9 cellular contexts compared by ENCODE assay signal in genomic region chr6:26501482-26501986, GRCh38. TPM values are rescaled to one million over a fixed set of nuclear protein-coding genes. Genes with fewer than 3 reads are reported as not detected.
DNase-seq lines count a peak whose midpoint lies in the region; ATAC-seq and TF ChIP-seq lines count a peak whose summit lies in the region.
"Had no signal": no experiment of that assay in that cellular context is flagged by ENCODE, and none has a peak within 500 bp of the region (broad histone marks: within the 10 kb centered on the region; RNA-seq: fewer than 3 reads in every experiment).

No MANE protein-coding gene starts in this region.

- H3K9me2 ChIP-seq in OCI-LY7 (ENCODE audit: insufficient read depth, low read length) = no peaks in the 10 kb centered on the region

- peak overlapping the region; percentile 98 for H3K27ac ChIP-seq in OCI-LY7 (ENCODE audit: low read depth, low read length, poor library complexity, severe bottlenecking)

- CTCF ChIA-PET in Caco-2 (lab: Charles Lee) = interaction anchor here (0.6 kb wide), 1 partner anchor 593 kb away, joined by 3 read pairs; no protein-coding TSS in a partner anchor
- CTCF ChIA-PET in OCI-LY7 (lab: Charles Lee; ENCODE audit: unreplicated experiment) = interaction anchor here (1.0 to 1.1 kb wide), 2 partner anchors 16 to 19 kb away, joined by 3 to 4 read pairs; no protein-coding TSS in a partner anchor

- no peak overlapping the region for H3K9ac ChIP-seq in adipocyte (ENCODE audit: low read length)

- H3K4me3 Mint-ChIP-seq in Caco-2 (ENCODE audit: unreplicated experiment) = peak overlapping the region; percentile 88

- H3K9me3 ChIP-seq in Caco-2 = no peaks in the 10 kb centered on the region
- peaks cover 4% of the 10 kb centered on the region; the same call in 1 of the 2 replicates for H3K9me3 ChIP-seq in OCI-LY7 (ENCODE audit: low read length)
- H3K9me3 ChIP-seq in adipocyte (ENCODE audit: control insufficient read depth, low read length) = no peaks in the 10 kb centered on the region

- intact Hi-C loops in Caco-2 (cut with micrococcal nuclease; ENCODE audit: unreplicated experiment) = no loop called here
- intact Hi-C loops in OCI-LY7 (cut with micrococcal nuclease; ENCODE audit: unreplicated experiment) = no loop called here

- TSS peak; percentile 19 for BruUV-seq in Caco-2 (replicated peaks; lab: Mats Ljungman, UMichigan)
- TSS peak; percentile 96 for BruUV-seq in OCI-LY7 (replicated peaks; lab: Mats Ljungman, UMichigan)

- H3K36me3 ChIP-seq in Caco-2 (ENCODE audit: control insufficient read depth, insufficient read depth, low read length) = no peaks in the 10 kb centered on the region
- no peaks in the 10 kb centered on the region for H3K36me3 ChIP-seq in OCI-LY7 (ENCODE audit: insufficient read depth, low read length)
- no peaks in the 10 kb centered on the region for H3K36me3 ChIP-seq in adipocyte (ENCODE audit: control insufficient read depth, insufficient read depth, low read length, severe bottlenecking)

- H3K36me3 Mint-ChIP-seq in Caco-2 (ENCODE audit: insufficient read depth, unreplicated experiment) = peaks cover 6% of the 10 kb centered on the region

- H3K9me3 Mint-ChIP-seq in Caco-2 (ENCODE audit: unreplicated experiment) = no peaks in the 10 kb centered on the region

- H3K4me3 ChIP-seq in Caco-2 (ENCODE audit: low read depth, low read length) (peak overlapping the region; percentile 38), OCI-LY7 (ENCODE audit: low read depth, low read length, poor library complexity, severe bottlenecking) (peak overlapping the region; percentile 53), adipocyte (ENCODE audit: low read length) (peak overlapping the region; percentile 72)

- H4K20me1 ChIP-seq in OCI-LY7 (ENCODE audit: insufficient read depth, low read length) = no peaks in the 10 kb centered on the region

- no peak for ATAC-seq in HG03457 (IDR thresholded peaks at IDR 0.05; ENCODE audit: unreplicated experiment)

- peak; percentile 40 to 48 for DNase-seq in Caco-2
- DNase-seq in OCI-LY7 (ENCODE audit: low spot score) = no peak
- DNase-seq in adipocyte (ENCODE audit: low read depth) = peak; percentile 36
- DNase-seq in iPS-NIHi11 (ENCODE audit: low spot score) = peak; percentile 44
- peak; percentile 26 for DNase-seq in stimulated activated CD4-positive, alpha-beta T cell treated with anti-CD3 and anti-CD28 coated beads, Interleukin-12 subunit alpha, Interleukin-12 subunit beta, amount 100 ng/mL, for 4 hours
- no peak for DNase-seq in SKM-1 treated with dmso at 0.1 percent for 144 hours (lab: John Stamatoyannopoulos, UW; ENCODE audit: unreplicated experiment)
- no peak for DNase-seq in glomerular visceral epithelial cell (ENCODE audit: extremely low spot score)

- H3K4me1 ChIP-seq in Caco-2 (peaks cover 28% of the 10 kb centered on the region), OCI-LY7 (ENCODE audit: insufficient read depth, low read length, poor library complexity, severe bottlenecking) (peaks cover 68% of the 10 kb centered on the region), adipocyte (ENCODE audit: control insufficient read depth, insufficient read depth, low read length) (peaks cover 5% of the 10 kb centered on the region)

- TF ChIP-seq CTCF in Caco-2 (IDR thresholded peaks at IDR 0.05; ENCODE audit: insufficient read depth in 1 of 2, low read depth in 1 of 2, low read length in 1 of 2, severe bottlenecking in 1 of 2, unreplicated experiment in 1 of 2) (no peak), OCI-LY7 (conservative IDR thresholded peaks at IDR 0.05; ENCODE audit: low read length) (no peak)

- peak overlapping the region; percentile 57 for H2AFZ ChIP-seq in OCI-LY7 (ENCODE audit: low read length)

- POLR2A ChIA-PET in Caco-2 (lab: Charles Lee) = interaction anchor here (1.0 to 1.5 kb wide), 3 partner anchors 27 to 179 kb away, joined by 4 to 6 read pairs (median 5); partner anchors contain the start of gene HMGN4
- POLR2A ChIA-PET in OCI-LY7 (lab: Charles Lee) = interaction anchor here (0.7 to 5.0 kb wide), 11 partner anchors 11 to 343 kb away, joined by 3 to 32 read pairs (median 17); partner anchors contain the start of gene HMGN4

- no peaks in the 10 kb centered on the region for H3K79me2 ChIP-seq in OCI-LY7 (ENCODE audit: insufficient read depth, low read depth, low read length)

- H3K27me3 ChIP-seq in Caco-2 (replicated peaks; ENCODE audit: control insufficient read depth, insufficient read depth, low read length) = no peaks in the 10 kb centered on the region
- peaks cover 26% of the 10 kb centered on the region for H3K27me3 ChIP-seq in adipocyte (replicated peaks; ENCODE audit: control insufficient read depth, insufficient read depth, low read length)

- H3K4me1 Mint-ChIP-seq in Caco-2 (ENCODE audit: low read depth, unreplicated experiment) = peaks cover 30% of the 10 kb centered on the region

- H3K4me2 ChIP-seq in OCI-LY7 (ENCODE audit: low read length) = peak overlapping the region; percentile 88

- peak overlapping the region; percentile 82 for H3K27ac Mint-ChIP-seq in Caco-2 (ENCODE audit: unreplicated experiment)

- no peaks in the 10 kb centered on the region for H3K27me3 Mint-ChIP-seq in Caco-2 (ENCODE audit: insufficient read depth, unreplicated experiment)

RNA-seq across cellular contexts. Expression of gene BTN1A1, which starts 1.4 kb away (rescaled TPM):
- total RNA-seq in Caco-2 (2022) = 7.3 and 8.3 TPM in 2 replicates
- total RNA-seq in OCI-LY7 (2014; rRNA removed; shearing (Covaris generic)) = 0.25 and 0.36 TPM in 2 replicates
- 1.0 and 1.1 TPM in 2 replicates for total RNA-seq in OCI-LY7 (2022)
- total RNA-seq: frontal cortex had no signal

RNA-seq across cellular contexts. Expression of gene HMGN4, which starts 36.6 kb away (rescaled TPM):
- total RNA-seq in Caco-2 (2022) (29.6 and 30.8 TPM in 2 replicates), OCI-LY7 (2022) (104 and 113 TPM in 2 replicates)
- total RNA-seq in OCI-LY7 (2014; rRNA removed; shearing (Covaris generic)) = 113 and 116 TPM in 2 replicates

RNA-seq across cellular contexts. Expression of gene BTN2A1, which starts 43.8 kb away (rescaled TPM):
- total RNA-seq in Caco-2 (2022) (13.9 and 15.0 TPM in 2 replicates), OCI-LY7 (2022) (23.4 and 23.5 TPM in 2 replicates)
- 15.4 and 22.8 TPM in 2 replicates for total RNA-seq in OCI-LY7 (2014; rRNA removed; shearing (Covaris generic))

Comparison
In these comparisons a context has a peak if more than half of its experiments do, and no peak if none do; other contexts are left out.
1. DNase-seq: peak in Caco-2 (2 of 2), adipocyte (single experiment), iPS-NIHi11 (single experiment) and stimulated activated CD4-positive, alpha-beta T cell treated with anti-CD3 and anti-CD28 coated beads, Interleukin-12 subunit alpha, Interleukin-12 subunit beta, amount 100 ng/mL, for 4 hours (single experiment); none in OCI-LY7 (single experiment), SKM-1 treated with dmso at 0.1 percent for 144 hours (single experiment) and glomerular visceral epithelial cell (single experiment).
2. Peak in every context shown above with its lines, with median percentiles within 50 percentile points of each other: H3K4me3 ChIP-seq.